Comparison of ENCODE assay signal across 24 cellular contexts in genomic region chr10:33731322-33731721, GRCh38.
"Had no signal": no experiment of that assay in that cellular context is flagged by ENCODE, and none has a peak within 500 bp of the region (broad histone marks: within the 10 kb centered on the region; RNA-seq: fewer than 3 reads in every experiment).

No MANE protein-coding gene starts in this region.

- H3K4me3 ChIP-seq: adrenal gland, cardiac muscle cell, MG63, SJSA1 had no signal

- DNase-seq: activated CD4-positive, alpha-beta T cell treated with anti-CD3 and anti-CD28 coated beads, Interleukin-2, amount 10 ng/mL, durations not matched to agents 24 days and 14 days; activated CD4-positive, alpha-beta T cell treated with anti-CD3 and anti-CD28 coated beads, Interleukin-2, amount 50 U/mL, for 4 hours; activated CD8-positive, alpha-beta T cell treated with anti-CD3 and anti-CD28 coated beads for 36 hours; activated effector memory CD4-positive, alpha-beta T cell treated with anti-CD3 and anti-CD28 coated beads, Interleukin-2, amount 50 U/mL, for 16 hours; activated naive CD4-positive, alpha-beta T cell; activated T-cell treated with anti-CD3 and anti-CD28 coated beads, Interleukin-2, amount 50 U/mL, for 1 hour; activated T-cell treated with anti-CD3 and anti-CD28 coated beads, Interleukin-2, amount 50 U/mL, for 72 hours; adrenal gland; Karpas-422; KBM-7; MG63; NCI-H1048; NCI-H1105 treated with DMSO at 0.1 percent for 48 hours; NCI-H1436; NCI-H1694 treated with DMSO at 0.1 percent for 48 hours; NCI-H2029; NCI-H345; NCI-H524 treated with DMSO at 0.1 percent for 48 hours; NK-92 treated with Interleukin-12 subunit alpha and Interleukin-12 subunit beta, amount 100 ng/mL, for 24 hours; RPMI8226; SHP77 treated with DMSO at 0.1 percent for 48 hours; SK-N-SH had no signal
